Comparison of ENCODE assay signal across 24 cellular contexts in genomic region chr9:123300554-123300953, GRCh38. TPM values are rescaled to one million over a fixed set of nuclear protein-coding genes. Genes with fewer than 3 reads are reported as not detected.
DNase-seq lines count a peak whose midpoint lies in the region; ATAC-seq, FAIRE-seq and TF ChIP-seq lines count a peak whose summit lies in the region.
"Had no signal": no experiment of that assay in that cellular context is flagged by ENCODE, and none has a peak within 500 bp of the region (broad histone marks: within the 10 kb centered on the region; RNA-seq: fewer than 3 reads in every experiment).

No MANE protein-coding gene starts in this region.

- FAIRE-seq in K562 (lab: Jason Lieb, UNC) = peak; percentile 74
- no peak for FAIRE-seq in H54 (lab: Jason Lieb, UNC)
- no peak for FAIRE-seq in GM19239 (lab: Jason Lieb, UNC)
- FAIRE-seq: GM12891, HTR-8/SVneo had no signal

- peak overlapping the region; percentile 11 for H3K27ac ChIP-seq in KOPT-K1 (ENCODE audit: low read depth, low read length, poor library complexity, severe bottlenecking)
- peak overlapping the region; percentile 76 for H3K27ac ChIP-seq in K562 (ENCODE audit: extremely low read depth, low read depth, low read length)
- H3K27ac ChIP-seq in parathyroid adenoma = peak overlapping the region; percentile 56
- H3K27ac ChIP-seq: C4-2B had no signal

- intact Hi-C loops in K562 (cut with micrococcal nuclease) = no loop called here
- intact Hi-C loops in left ventricle myocardium superior (cut with micrococcal nuclease) = no loop called here

- H2AFZ ChIP-seq in K562 (ENCODE audit: low read depth, low read length) = peak overlapping the region; percentile 87
- peak overlapping the region; percentile 64 for H2AFZ ChIP-seq in parathyroid adenoma

- TF ChIP-seq RAD21 in K562 (CRISPR knock-in tag; conservative IDR thresholded peaks at IDR 0.05 in 1 of 2, IDR thresholded peaks at IDR 0.05 in 1 of 2) = no peak

- H3K4me1 ChIP-seq in K562 (replicated peaks in 1 of 2; ENCODE audit: control insufficient read depth in 2 of 2, insufficient read depth in 2 of 2, low read length in 2 of 2) (peaks cover 58 to 73% of the 10 kb centered on the region in 2 experiments), parathyroid adenoma (peaks cover 12% of the 10 kb centered on the region)

- no TSS peak for BruUV-seq in K562 (replicated peaks; lab: Mats Ljungman, UMichigan)

- no peaks in the 10 kb centered on the region for H4K20me1 ChIP-seq in K562 (replicated peaks; ENCODE audit: control insufficient read depth, insufficient read depth, low read length)

- in situ Hi-C loops in K562 (cut with MboI) = no loop called here

- TF ChIP-seq POLR2A in K562 (conservative IDR thresholded peaks at IDR 0.05) (no peak), H54 (IDR thresholded peaks at IDR 0.05; ENCODE audit: low read depth, low read length) (no peak)

- H3K36me3 Mint-ChIP-seq in activated T-cell treated with anti-CD3 and anti-CD28 coated beads, Interleukin-2, amount 50 U/mL, for 24 hours (ENCODE audit: low read depth) = no peaks in the 10 kb centered on the region
- H3K36me3 Mint-ChIP-seq: CD8-positive, alpha-beta T cell had no signal

- POLR2A ChIA-PET in K562 (lab: Yijun Ruan, JAX) = interaction anchor here (0.6 to 1.8 kb wide), 3 partner anchors 8 to 1089 kb away, joined by 3 to 9 read pairs (median 4); no protein-coding TSS in a partner anchor

- H3K9me3 Mint-ChIP-seq in activated T-cell treated with anti-CD3 and anti-CD28 coated beads, Interleukin-2, amount 50 U/mL, for 24 hours = no peaks in the 10 kb centered on the region
- H3K9me3 Mint-ChIP-seq: CD8-positive, alpha-beta T cell; H9 had no signal

- H3K27me3 ChIP-seq in K562 (ENCODE audit: control insufficient read depth in 2 of 2, insufficient read depth in 2 of 2, low read length in 2 of 2) = no peaks in the 10 kb centered on the region
- H3K27me3 ChIP-seq in parathyroid adenoma (ENCODE audit: control insufficient read depth, insufficient read depth, low read length) = no peaks in the 10 kb centered on the region

- CTCF ChIA-PET in K562 (lab: Yijun Ruan, JAX; ENCODE audit: low intra/inter-chr PET ratio) = no interaction called here

- H3K9me3 ChIP-seq in KOPT-K1 (ENCODE audit: insufficient read depth, low read length, poor library complexity, severe bottlenecking) (no peaks in the 10 kb centered on the region), K562 (replicated peaks; ENCODE audit: control insufficient read depth, insufficient read depth, low read depth, low read length) (no peaks in the 10 kb centered on the region), parathyroid adenoma (ENCODE audit: control insufficient read depth, low read length) (no peaks in the 10 kb centered on the region)
- H3K9me3 ChIP-seq: Caco-2 had no signal

- peak; percentile 25 for ATAC-seq in K562
- peak; percentile 11 for ATAC-seq in left ventricle myocardium superior
- no peak for ATAC-seq in GM21367 (IDR thresholded peaks at IDR 0.05; ENCODE audit: unreplicated experiment)
- ATAC-seq: CD8-positive, alpha-beta T cell had no signal

- H3K9me1 ChIP-seq in K562 (ENCODE audit: control insufficient read depth, insufficient read depth, low read length) = no peaks in the 10 kb centered on the region

- no peak overlapping the region for H3K4me3 ChIP-seq in K562
- no peak overlapping the region for H3K4me3 ChIP-seq in parathyroid adenoma (ENCODE audit: low read depth, low read length)

- no peak overlapping the region for H3K4me3 Mint-ChIP-seq in activated T-cell treated with anti-CD3 and anti-CD28 coated beads, Interleukin-2, amount 50 U/mL, for 24 hours
- H3K4me3 Mint-ChIP-seq: CD8-positive, alpha-beta T cell; H9 had no signal

- H3K79me2 ChIP-seq in K562 (ENCODE audit: control insufficient read depth, insufficient read depth, low read length) (no peaks in the 10 kb centered on the region), parathyroid adenoma (no peaks in the 10 kb centered on the region)

- H3K4me2 ChIP-seq in K562 (ENCODE audit: insufficient read depth, low read length) (peak overlapping the region; percentile 61), parathyroid adenoma (ENCODE audit: low read length) (no peak overlapping the region)

- H3K27ac Mint-ChIP-seq in activated T-cell treated with anti-CD3 and anti-CD28 coated beads, Interleukin-2, amount 50 U/mL, for 24 hours = no peak overlapping the region
- H3K27ac Mint-ChIP-seq: CD8-positive, alpha-beta T cell; H9 had no signal

- DNase-seq in K562 (ENCODE audit: extremely low read depth in 1 of 4, low spot score in 3 of 4) = peak; percentile 70 to 85 (median 74)
- DNase-seq in left ventricle myocardium superior = no peak
- no peak for DNase-seq in activated T-cell treated with anti-CD3 and anti-CD28 coated beads, Interleukin-2, amount 50 U/mL, for 24 hours
- no peak for DNase-seq in H54 (ENCODE audit: insufficient read length, low spot score)
- no peak for DNase-seq in GM19239 (ENCODE audit: insufficient read length, low spot score)
- DNase-seq: Caco-2; CD8-positive, alpha-beta T cell; DMS 273 treated with DMSO at 0.1 percent for 48 hours; DMS79 treated with DMSO at 0.1 percent for 48 hours; GF-D8; H9; KG1; MM.1S; NCI-H2029; NCI-H446 treated with DMSO at 0.1 percent for 48 hours; NCI-H526; RPMI8226; SHP77 treated with DMSO at 0.1 percent for 48 hours had no signal

- H3K9ac ChIP-seq in K562 (ENCODE audit: insufficient read depth in 1 of 2, low read depth in 2 of 2, low read length in 2 of 2) (peak overlapping the region; percentile 40 to 57), parathyroid adenoma (no peak overlapping the region)

- WGBS in K562 (ENCODE audit: insufficient coverage, low coverage, missing lambda C conversion rate) = 0% methylated on average over 3 of the region's 3 CpGs

- TF ChIP-seq CTCF in K562 (IDR thresholded peaks at IDR 0.05 in 2 of 3, conservative IDR thresholded peaks at IDR 0.05 in 1 of 3; ENCODE audit: insufficient read depth in 2 of 3, low read depth in 1 of 3, low read length in 3 of 3) = no peak
- no peak for TF ChIP-seq CTCF in parathyroid adenoma (IDR thresholded peaks at IDR 0.05)

- peak; percentile 52; the same call in 1 of the 2 replicates for TF ChIP-seq EP300 in K562 (IDR thresholded peaks at IDR 0.05; ENCODE audit: low read length)

- peaks cover 35% of the 10 kb centered on the region for H3K4me1 Mint-ChIP-seq in activated T-cell treated with anti-CD3 and anti-CD28 coated beads, Interleukin-2, amount 50 U/mL, for 24 hours (ENCODE audit: low read depth)

- H3K36me3 ChIP-seq in KOPT-K1 (ENCODE audit: insufficient read depth, low read length) (no peaks in the 10 kb centered on the region), K562 (ENCODE audit: control insufficient read depth, insufficient read depth, low read length) (no peaks in the 10 kb centered on the region), parathyroid adenoma (ENCODE audit: control insufficient read depth, insufficient read depth, low read length) (no peaks in the 10 kb centered on the region)

- H3K27me3 Mint-ChIP-seq in activated T-cell treated with anti-CD3 and anti-CD28 coated beads, Interleukin-2, amount 50 U/mL, for 24 hours = no peaks in the 10 kb centered on the region

TF ChIP-seq in K562, 482 proteins besides CTCF, POLR2A, EP300 and RAD21 (continues in another document):
- TF ChIP-seq ZNF263 (CRISPR knock-in tag; IDR thresholded peaks at IDR 0.05; ENCODE audit: borderline replicate concordance) = peak; percentile 85
- TF ChIP-seq RCOR1 (IDR thresholded peaks at IDR 0.05; ENCODE audit: borderline replicate concordance in 1 of 2, low read depth in 2 of 2, low read length in 2 of 2) = peak in 1 of 2 experiments; percentile 5; a peak in 1 of 4 replicates
- TF ChIP-seq ARID2 (IDR thresholded peaks at IDR 0.05) = no peak
- peak; percentile 39; the same call in 1 of the 2 replicates for TF ChIP-seq TEAD4 (IDR thresholded peaks at IDR 0.05; ENCODE audit: low read length)
- TF ChIP-seq TEAD4 (CRISPR knock-in tag; IDR thresholded peaks at IDR 0.05; ENCODE audit: borderline replicate concordance) = no peak

RNA-seq across cellular contexts. Expression of gene STRBP, which starts 32.2 kb away (rescaled TPM):
- total RNA-seq in K562 (2011; cell fraction: chromatin; rRNA removed; ENCODE audit: low replicate concordance) = 46.0 and 136 TPM in 2 replicates
- total RNA-seq in K562 (2011; cell fraction: nucleolus; rRNA removed) = 19.3 and 35.9 TPM in 2 replicates
- total RNA-seq in K562 (2011; cell fraction: nucleoplasm; rRNA removed) = 54.3 and 86.7 TPM in 2 replicates
- total RNA-seq in K562 (2014; rRNA removed) = 53.8 and 55.9 TPM in 2 replicates
- 84.0 and 87.4 TPM in 2 replicates for total RNA-seq in K562 (2014; rRNA removed; fragmentation: Illumina TruSeq; extraction: Trizol)
- total RNA-seq in K562 (2015; rRNA removed; fragmentation: Illumina TruSeq; extraction: Trizol) = 67.9 and 75.3 TPM in 2 replicates
- total RNA-seq in K562 (2021) = 66.5 and 73.5 TPM in 2 replicates
- polyA plus RNA-seq in K562 (2011; rRNA removed) = 54.7 and 72.2 TPM in 2 replicates
- 13.6 and 21.7 TPM in 2 replicates for polyA plus RNA-seq in K562 (2011; cell fraction: cytosol; rRNA removed)
- polyA plus RNA-seq in K562 (2011; cell fraction: nucleus; rRNA removed) = 71.8 and 82.8 TPM in 2 replicates
- polyA plus RNA-seq in K562 (2012) = 64.9 and 101 TPM in 2 replicates
- polyA plus RNA-seq in K562 (2014; fragmentation: Illumina TruSeq; extraction: Trizol) = 56.1 and 70.2 TPM in 2 replicates
- polyA plus RNA-seq in K562 (2014; fragmentation: Nextera tagmentation; extraction: Ambion mirVana) = 10 to 100 TPM; 27.7 to 27.8 TPM
- polyA plus RNA-seq in K562 (2014; rRNA removed) = 52.1 and 56.0 TPM in 2 replicates
- 77.1 and 87.7 TPM in 2 replicates for polyA minus RNA-seq in K562 (2011; rRNA and poly(A)+ RNA removed)
- polyA minus RNA-seq in K562 (2011; cell fraction: cytosol; rRNA and poly(A)+ RNA removed) = 22.9 and 56.2 TPM in 2 replicates
- 30.8 and 58.6 TPM in 2 replicates for polyA minus RNA-seq in K562 (2011; cell fraction: nucleus; rRNA and poly(A)+ RNA removed)
- total RNA-seq in left ventricle myocardium superior = 21.3 TPM

RNA-seq across cellular contexts. Expression of gene CRB2, which starts 55.4 kb away (rescaled TPM):
- total RNA-seq in K562 (2011; cell fraction: chromatin; rRNA removed; ENCODE audit: low replicate concordance) = 0.67 and 3.0 TPM in 2 replicates
- 2.5 and 3.2 TPM in 2 replicates for total RNA-seq in K562 (2011; cell fraction: nucleolus; rRNA removed)
- 0.76 and 0.88 TPM in 2 replicates for total RNA-seq in K562 (2011; cell fraction: nucleoplasm; rRNA removed)
- total RNA-seq in K562 (2014; rRNA removed) = 0.53 and 0.64 TPM in 2 replicates
- total RNA-seq in K562 (2014; rRNA removed; fragmentation: Illumina TruSeq; extraction: Trizol) = 0.13 and 0.18 TPM in 2 replicates
- total RNA-seq in K562 (2015; rRNA removed; fragmentation: Illumina TruSeq; extraction: Trizol) = 0.25 and 0.38 TPM in 2 replicates
- total RNA-seq in K562 (2021) = 1.2 and 1.3 TPM in 2 replicates
- polyA plus RNA-seq in K562 (2011; rRNA removed) = 0.18 and 0.28 TPM in 2 replicates
- polyA plus RNA-seq in K562 (2011; cell fraction: cytosol; rRNA removed) = 0.19 and 0.67 TPM in 2 replicates
- polyA plus RNA-seq in K562 (2011; cell fraction: nucleus; rRNA removed) = 1.3 and 2.9 TPM in 2 replicates
- polyA plus RNA-seq in K562 (2012) = 0.25 and 0.68 TPM in 2 replicates
- 0.13 and 0.29 TPM in 2 replicates for polyA plus RNA-seq in K562 (2014; fragmentation: Illumina TruSeq; extraction: Trizol)
- not detected for polyA plus RNA-seq in K562 (2014; fragmentation: Nextera tagmentation; extraction: Ambion mirVana)
- 0.43 and 0.44 TPM in 2 replicates for polyA plus RNA-seq in K562 (2014; rRNA removed)
- 0.24 and 0.91 TPM in 2 replicates for polyA minus RNA-seq in K562 (2011; rRNA and poly(A)+ RNA removed)
- 1.3 and 2.3 TPM in 2 replicates for polyA minus RNA-seq in K562 (2011; cell fraction: cytosol; rRNA and poly(A)+ RNA removed)
- 1.1 and 1.2 TPM in 2 replicates for polyA minus RNA-seq in K562 (2011; cell fraction: nucleus; rRNA and poly(A)+ RNA removed)
- 0.79 TPM for total RNA-seq in left ventricle myocardium superior
- total RNA-seq: CD8-positive, alpha-beta T cell had no signal

Comparison
In these comparisons a context has a peak if more than half of its experiments do, and no peak if none do; other contexts are left out.
1. H3K27ac ChIP-seq: peak in every context shown above with its lines; median percentile 76 in K562; 56 in parathyroid adenoma; 11 in KOPT-K1.
2. DNase-seq: peak in K562 (4 of 4); none in left ventricle myocardium superior (single experiment), activated T-cell treated with anti-CD3 and anti-CD28 coated beads, Interleukin-2, amount 50 U/mL, for 24 hours (single experiment), H54 (single experiment) and GM19239 (single experiment).